In genomic region chr2:227643990-227644551, GRCh38 we compare ENCODE assay signal across 1 cellular context.
TF ChIP-seq lines count a peak whose summit lies in the region.

No MANE protein-coding gene starts in this region.

TF ChIP-seq in HepG2, 621 proteins besides CTCF, POLR2A, EP300 and RAD21 (continued from another document and continues in another):
- no peak for TF ChIP-seq ZNF34 (CRISPR knock-in tag; IDR thresholded peaks at IDR 0.05; ENCODE audit: borderline replicate concordance)
- no peak for TF ChIP-seq PRPF4 (IDR thresholded peaks at IDR 0.05; ENCODE audit: low read depth, low read length, poor library complexity, severe bottlenecking)
- TF ChIP-seq BRCA1 (CRISPR knock-in tag; IDR thresholded peaks at IDR 0.05): no peak
- 0 out of 2 replicates have a peak, but pooled peaks have one; percentile 31 for TF ChIP-seq ZNF574 (CRISPR knock-in tag; IDR thresholded peaks at IDR 0.05)
- no peak for TF ChIP-seq ZNF496 (CRISPR knock-in tag; IDR thresholded peaks at IDR 0.05; ENCODE audit: insufficient replicate concordance)
- TF ChIP-seq FIP1L1 (IDR thresholded peaks at IDR 0.05; ENCODE audit: borderline replicate concordance, insufficient read depth, low read depth, low read length): no peak
- TF ChIP-seq CEBPB (IDR thresholded peaks at IDR 0.05; ENCODE audit: borderline replicate concordance, low read depth, low read length): no peak
- 0 out of 2 replicates have a peak, but pooled peaks have one; percentile 60 for TF ChIP-seq ARNTL (CRISPR knock-in tag; IDR thresholded peaks at IDR 0.05)
- TF ChIP-seq RXRA (CRISPR knock-in tag; IDR thresholded peaks at IDR 0.05): peak; percentile 78
- no peak for TF ChIP-seq NFRKB (IDR thresholded peaks at IDR 0.05)
- no peak for TF ChIP-seq GLMP (CRISPR knock-in tag; IDR thresholded peaks at IDR 0.05; ENCODE audit: borderline replicate concordance)
- TF ChIP-seq FUBP1 (CRISPR knock-in tag; IDR thresholded peaks at IDR 0.05; ENCODE audit: borderline replicate concordance): no peak
- TF ChIP-seq DDIT3 (CRISPR knock-in tag; IDR thresholded peaks at IDR 0.05): no peak
- 0 out of 2 replicates have a peak, but pooled peaks have one; percentile 10 for TF ChIP-seq SSRP1 (CRISPR knock-in tag; IDR thresholded peaks at IDR 0.05)
- no peak for TF ChIP-seq ZNF180 (CRISPR knock-in tag; IDR thresholded peaks at IDR 0.05; ENCODE audit: borderline replicate concordance, low read depth)
- TF ChIP-seq GABPA (IDR thresholded peaks at IDR 0.05; ENCODE audit: low read depth, low read length): no peak
- TF ChIP-seq GABPA (CRISPR knock-in tag; IDR thresholded peaks at IDR 0.05; ENCODE audit: low read depth): peak; percentile 57
- no peak for TF ChIP-seq ZKSCAN1 (IDR thresholded peaks at IDR 0.05; ENCODE audit: low read length)
- no peak for TF ChIP-seq SP2 (CRISPR knock-in tag; IDR thresholded peaks at IDR 0.05)
- no peak for TF ChIP-seq CENPBD1 (CRISPR knock-in tag; IDR thresholded peaks at IDR 0.05; ENCODE audit: borderline replicate concordance, low read depth)
- TF ChIP-seq ZNF646 (CRISPR knock-in tag; IDR thresholded peaks at IDR 0.05): no peak
- TF ChIP-seq PHF8 (CRISPR knock-in tag; IDR thresholded peaks at IDR 0.05): no peak
- TF ChIP-seq HMGXB4 (CRISPR knock-in tag; IDR thresholded peaks at IDR 0.05; ENCODE audit: borderline replicate concordance in 1 of 2, low read depth in 1 of 2): peak in 1 of 2 experiments; percentile 56; a peak in 1 of 4 replicates
- no peak for TF ChIP-seq RFXANK (CRISPR knock-in tag; IDR thresholded peaks at IDR 0.05)
- no peak for TF ChIP-seq HNRNPH1 (optimal IDR thresholded peaks at IDR 0.05; ENCODE audit: low read depth, low read length)
- no peak for TF ChIP-seq PAWR (CRISPR knock-in tag; IDR thresholded peaks at IDR 0.05; ENCODE audit: borderline replicate concordance)
- no peak for TF ChIP-seq KLF6 (CRISPR knock-in tag; IDR thresholded peaks at IDR 0.05)
- TF ChIP-seq BORCS8-MEF2B (CRISPR knock-in tag; IDR thresholded peaks at IDR 0.05): 0 out of 2 replicates have a peak, but pooled peaks have one; percentile 42
- TF ChIP-seq ATF5 (CRISPR knock-in tag; IDR thresholded peaks at IDR 0.05; ENCODE audit: low read depth): no peak
- no peak for TF ChIP-seq HNRNPK (IDR thresholded peaks at IDR 0.05; ENCODE audit: low read depth, low read length, poor library complexity, severe bottlenecking)
- TF ChIP-seq ZBTB10 (CRISPR knock-in tag; IDR thresholded peaks at IDR 0.05; ENCODE audit: borderline replicate concordance): no peak
- TF ChIP-seq ZNF331 (CRISPR knock-in tag; IDR thresholded peaks at IDR 0.05): peak; percentile 54; the same call in 1 of the 2 replicates
- peak; percentile 98 for TF ChIP-seq ARID5B (CRISPR knock-in tag; IDR thresholded peaks at IDR 0.05)
- TF ChIP-seq ZNF775 (CRISPR knock-in tag; IDR thresholded peaks at IDR 0.05; ENCODE audit: borderline replicate concordance): no peak
- no peak for TF ChIP-seq NFATC3 (CRISPR knock-in tag; IDR thresholded peaks at IDR 0.05)
- no peak for TF ChIP-seq ZNF547 (CRISPR knock-in tag; IDR thresholded peaks at IDR 0.05)
